ENCODE assay signal across 2 cellular contexts in the genomic region with DNA sequence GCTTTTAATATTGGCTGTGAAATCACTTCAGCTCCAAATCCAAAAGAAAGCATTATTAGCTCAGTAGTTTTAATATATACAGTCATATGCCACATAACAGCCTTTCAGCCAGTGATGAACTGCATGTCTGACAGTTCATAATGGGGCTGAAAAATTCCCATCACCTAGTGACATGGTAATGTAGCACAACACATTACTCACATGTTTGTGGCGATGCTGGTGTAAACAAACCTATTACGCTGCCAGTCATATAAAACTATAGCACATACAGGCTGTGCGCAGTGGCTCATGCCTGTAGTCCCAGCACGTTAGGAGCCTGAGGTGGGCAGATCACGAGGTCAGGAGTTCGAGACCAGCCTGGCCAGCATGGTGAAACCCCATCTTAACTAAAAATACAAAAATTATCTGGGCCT.
TF ChIP-seq lines count a peak whose summit lies in the region.

No MANE protein-coding gene starts in this region.

TF ChIP-seq in IMR-90, 13 proteins besides CTCF, POLR2A, EP300 and RAD21:
- TF ChIP-seq BHLHE40 (IDR thresholded peaks at IDR 0.05; ENCODE audit: low read depth, low read length), result no peak
- no peak for TF ChIP-seq CEBPB (IDR thresholded peaks at IDR 0.05; ENCODE audit: low read depth, low read length)
- TF ChIP-seq SMC3 (IDR thresholded peaks at IDR 0.05; ENCODE audit: low read depth, low read length), result no peak
- TF ChIP-seq CHD1 (IDR thresholded peaks at IDR 0.05; ENCODE audit: low read depth, low read length), result no peak
- no peak for TF ChIP-seq MXI1 (IDR thresholded peaks at IDR 0.05; ENCODE audit: borderline replicate concordance, low read depth, low read length)
- TF ChIP-seq RFX5 (IDR thresholded peaks at IDR 0.05; ENCODE audit: low read depth, low read length), result no peak

TF ChIP-seq in K562, 482 proteins besides CTCF, POLR2A, EP300 and RAD21:
- no peak for TF ChIP-seq RHOXF2B (CRISPR knock-in tag; conservative IDR thresholded peaks at IDR 0.05)
- TF ChIP-seq, protein P1, sequence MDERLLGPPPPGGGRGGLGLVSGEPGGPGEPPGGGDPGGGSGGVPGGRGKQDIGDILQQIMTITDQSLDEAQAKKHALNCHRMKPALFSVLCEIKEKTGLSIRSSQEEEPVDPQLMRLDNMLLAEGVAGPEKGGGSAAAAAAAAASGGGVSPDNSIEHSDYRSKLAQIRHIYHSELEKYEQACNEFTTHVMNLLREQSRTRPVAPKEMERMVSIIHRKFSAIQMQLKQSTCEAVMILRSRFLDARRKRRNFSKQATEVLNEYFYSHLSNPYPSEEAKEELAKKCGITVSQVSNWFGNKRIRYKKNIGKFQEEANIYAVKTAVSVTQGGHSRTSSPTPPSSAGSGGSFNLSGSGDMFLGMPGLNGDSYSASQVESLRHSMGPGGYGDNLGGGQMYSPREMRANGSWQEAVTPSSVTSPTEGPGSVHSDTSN (CRISPR knock-in tag; IDR thresholded peaks at IDR 0.05; ENCODE audit: low read depth), result no peak
- TF ChIP-seq, protein P1 (tag; conservative IDR thresholded peaks at IDR 0.05; ENCODE audit: low read depth), result 0 out of 2 replicates have a peak, but pooled peaks have one; percentile 7
- TF ChIP-seq RUNX1 (IDR thresholded peaks at IDR 0.05; ENCODE audit: low read depth), result no peak
- no peak for TF ChIP-seq SETDB1 (IDR thresholded peaks at IDR 0.05; ENCODE audit: low read length)
- peak; percentile 31 for TF ChIP-seq MEIS2 (IDR thresholded peaks at IDR 0.05; ENCODE audit: partially characterized antibody)
- TF ChIP-seq, protein P2, sequence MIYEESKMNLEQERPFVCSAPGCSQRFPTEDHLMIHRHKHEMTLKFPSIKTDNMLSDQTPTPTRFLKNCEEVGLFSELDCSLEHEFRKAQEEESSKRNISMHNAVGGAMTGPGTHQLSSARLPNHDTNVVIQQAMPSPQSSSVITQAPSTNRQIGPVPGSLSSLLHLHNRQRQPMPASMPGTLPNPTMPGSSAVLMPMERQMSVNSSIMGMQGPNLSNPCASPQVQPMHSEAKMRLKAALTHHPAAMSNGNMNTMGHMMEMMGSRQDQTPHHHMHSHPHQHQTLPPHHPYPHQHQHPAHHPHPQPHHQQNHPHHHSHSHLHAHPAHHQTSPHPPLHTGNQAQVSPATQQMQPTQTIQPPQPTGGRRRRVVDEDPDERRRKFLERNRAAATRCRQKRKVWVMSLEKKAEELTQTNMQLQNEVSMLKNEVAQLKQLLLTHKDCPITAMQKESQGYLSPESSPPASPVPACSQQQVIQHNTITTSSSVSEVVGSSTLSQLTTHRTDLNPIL (CRISPR knock-in tag; IDR thresholded peaks at IDR 0.05), result no peak
- TF ChIP-seq, protein P3, sequence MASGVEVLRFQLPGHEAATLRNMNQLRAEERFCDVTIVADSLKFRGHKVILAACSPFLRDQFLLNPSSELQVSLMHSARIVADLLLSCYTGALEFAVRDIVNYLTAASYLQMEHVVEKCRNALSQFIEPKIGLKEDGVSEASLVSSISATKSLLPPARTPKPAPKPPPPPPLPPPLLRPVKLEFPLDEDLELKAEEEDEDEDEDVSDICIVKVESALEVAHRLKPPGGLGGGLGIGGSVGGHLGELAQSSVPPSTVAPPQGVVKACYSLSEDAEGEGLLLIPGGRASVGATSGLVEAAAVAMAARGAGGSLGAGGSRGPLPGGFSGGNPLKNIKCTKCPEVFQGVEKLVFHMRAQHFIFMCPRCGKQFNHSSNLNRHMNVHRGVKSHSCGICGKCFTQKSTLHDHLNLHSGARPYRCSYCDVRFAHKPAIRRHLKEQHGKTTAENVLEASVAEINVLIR (CRISPR knock-in tag; IDR thresholded peaks at IDR 0.05), result no peak
